Comparison of ENCODE assay signal across 12 cellular contexts in the genomic region with DNA sequence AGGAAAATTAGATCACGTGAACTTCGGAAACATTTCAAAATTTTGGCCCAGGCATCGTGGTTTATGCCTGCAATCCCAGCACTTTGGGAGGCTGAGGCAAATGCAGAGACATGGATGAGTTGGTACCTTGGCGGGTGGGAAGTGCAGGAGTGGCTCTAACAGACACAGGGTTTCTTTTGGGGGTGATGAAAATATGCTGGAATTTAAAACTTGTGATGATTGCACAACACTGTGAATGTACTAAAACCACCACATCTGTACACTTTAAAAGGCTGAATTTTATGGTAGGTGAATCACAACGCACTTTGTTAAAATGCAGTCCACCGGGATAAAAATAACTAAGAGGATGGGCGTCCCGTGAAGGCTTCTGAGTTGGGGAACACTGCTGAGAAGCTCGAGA. TPM values are rescaled to one million over a fixed set of nuclear protein-coding genes. Genes with fewer than 3 reads are reported as not detected.
DNase-seq lines count a peak whose midpoint lies in the region; ATAC-seq and TF ChIP-seq lines count a peak whose summit lies in the region.
"Had no signal": no experiment of that assay in that cellular context is flagged by ENCODE, and none has a peak within 500 bp of the region (broad histone marks: within the 10 kb centered on the region; RNA-seq: fewer than 3 reads in every experiment).

No MANE protein-coding gene starts in this region.

- H3K27ac Mint-ChIP-seq in dendritic cell treated with granulocyte-macrophage colony-stimulating factor and Interleukin-4, amounts not matched to agents 40 ng/mL and 50 ng/mL, for 4 days = peak overlapping the region; percentile 30
- H3K27ac Mint-ChIP-seq in nephron progenitor cell (peak overlapping the region; percentile 60), CD14-positive monocyte (peak overlapping the region in 2 of 7 donors; percentile 42 to 61)

- H3K27me3 Mint-ChIP-seq in dendritic cell treated with granulocyte-macrophage colony-stimulating factor and Interleukin-4, amounts not matched to agents 40 ng/mL and 50 ng/mL, for 4 days = no peaks in the 10 kb centered on the region
- H3K27me3 Mint-ChIP-seq in nephron progenitor cell (ENCODE audit: low read depth, poor library complexity) (no peaks in the 10 kb centered on the region), CD14-positive monocyte (ENCODE audit: low read depth in 3 of 3) (peaks cover 0 to 3% (median 0%) of the 10 kb centered on the region in 3 donors)

- no peaks in the 10 kb centered on the region for H3K9me3 Mint-ChIP-seq in dendritic cell treated with granulocyte-macrophage colony-stimulating factor and Interleukin-4, amounts not matched to agents 40 ng/mL and 50 ng/mL, for 4 days
- H3K9me3 Mint-ChIP-seq in nephron progenitor cell (no peaks in the 10 kb centered on the region), CD14-positive monocyte (no peaks in the 10 kb centered on the region)

- H3K4me3 Mint-ChIP-seq in dendritic cell treated with granulocyte-macrophage colony-stimulating factor and Interleukin-4, amounts not matched to agents 40 ng/mL and 50 ng/mL, for 4 days = no peak overlapping the region
- H3K4me3 Mint-ChIP-seq in nephron progenitor cell (no peak overlapping the region), CD14-positive monocyte (no peak overlapping the region)

- ATAC-seq in HG03460 (IDR thresholded peaks at IDR 0.05; ENCODE audit: unreplicated experiment) (no peak), GM19395 (IDR thresholded peaks at IDR 0.05; ENCODE audit: unreplicated experiment) (no peak)

- peaks cover 33% of the 10 kb centered on the region for H3K36me3 Mint-ChIP-seq in dendritic cell treated with granulocyte-macrophage colony-stimulating factor and Interleukin-4, amounts not matched to agents 40 ng/mL and 50 ng/mL, for 4 days (ENCODE audit: low read depth)
- H3K36me3 Mint-ChIP-seq in nephron progenitor cell (ENCODE audit: low read depth) (peaks cover 21% of the 10 kb centered on the region), CD14-positive monocyte (peaks cover 20 to 31% of the 10 kb centered on the region in 2 donors)

- no peak for TF ChIP-seq CTCF in AG09319 (IDR thresholded peaks at IDR 0.05; ENCODE audit: low read depth, low read length)
- TF ChIP-seq CTCF in nephron progenitor cell (IDR thresholded peaks at IDR 0.05) = no peak
- no peak for TF ChIP-seq CTCF in CD14-positive monocyte (IDR thresholded peaks at IDR 0.05)

- peaks cover 82% of the 10 kb centered on the region for H3K4me1 Mint-ChIP-seq in dendritic cell treated with granulocyte-macrophage colony-stimulating factor and Interleukin-4, amounts not matched to agents 40 ng/mL and 50 ng/mL, for 4 days (ENCODE audit: low read depth)
- H3K4me1 Mint-ChIP-seq in nephron progenitor cell = peaks cover 64% of the 10 kb centered on the region
- H3K4me1 Mint-ChIP-seq in CD14-positive monocyte = peaks cover 52% of the 10 kb centered on the region

- DNase-seq in AG09319 (ENCODE audit: extremely low read depth, low read depth) = peak; percentile 54
- peak; percentile 66 for DNase-seq in MV-4-11 (lab: John Stamatoyannopoulos, UW)
- no peak for DNase-seq in nephron progenitor cell
- DNase-seq in CD14-positive monocyte (ENCODE audit: low spot score) = no peak
- DNase-seq in DMS 273 (lab: John Stamatoyannopoulos, UW; ENCODE audit: unreplicated experiment) = no peak
- DNase-seq: activated T-cell treated with anti-CD3 and anti-CD28 coated beads, Interleukin-2, amount 50 U/mL, for 1 hour; Calu3; midbrain; NCI-H2227 treated with DMSO at 0.1 percent for 48 hours had no signal

- intact Hi-C loops in dendritic cell treated with granulocyte-macrophage colony-stimulating factor and Interleukin-4, amounts not matched to agents 40 ng/mL and 50 ng/mL, for 4 days (cut with micrococcal nuclease) = no loop called here
- intact Hi-C loops in CD14-positive monocyte (cut with micrococcal nuclease) = no loop called here

RNA-seq across cellular contexts. Expression of gene MLLT1, which starts 47.2 kb away (rescaled TPM):
- under 1 TPM; 0.65 to 0.99 TPM for polyA plus RNA-seq in CD14-positive monocyte

Comparison
In these comparisons a context has a peak if more than half of its experiments do, and no peak if none do; other contexts are left out.
1. DNase-seq: peak in AG09319 (single experiment) and MV-4-11 (single experiment); none in nephron progenitor cell (single experiment), CD14-positive monocyte (single experiment) and DMS 273 (single experiment).